2 cellular contexts compared by ENCODE assay signal in the genomic region with DNA sequence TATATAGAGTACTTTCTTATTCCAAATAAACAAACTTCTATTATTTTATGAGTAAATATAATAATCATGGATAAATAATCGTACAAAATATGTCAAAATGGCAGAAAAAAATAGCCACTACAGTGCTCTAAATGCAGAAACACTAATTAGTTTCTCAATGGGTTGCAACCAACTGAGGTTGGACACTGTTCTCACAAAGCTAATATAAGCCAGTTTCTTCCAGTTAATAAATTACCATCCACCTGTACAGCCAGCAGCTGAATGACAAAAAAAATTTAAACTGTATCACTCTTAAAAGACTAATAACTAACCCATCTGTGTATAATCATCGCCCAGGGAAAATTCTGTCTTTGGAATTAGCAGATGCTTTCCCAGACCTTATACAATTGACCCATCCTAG.
TF ChIP-seq lines count a peak whose summit lies in the region.

No MANE protein-coding gene starts in this region.

TF ChIP-seq in HepG2, 621 proteins besides CTCF, POLR2A, EP300 and RAD21 (continues in another document):
- TF ChIP-seq RBM39 (IDR thresholded peaks at IDR 0.05; ENCODE audit: low read depth, low read length, poor library complexity, severe bottlenecking) (no peak), KLF15 (CRISPR knock-in tag; IDR thresholded peaks at IDR 0.05; ENCODE audit: borderline replicate concordance) (no peak), ZNF30 (CRISPR knock-in tag; IDR thresholded peaks at IDR 0.05) (no peak), PHF21A (CRISPR knock-in tag; IDR thresholded peaks at IDR 0.05) (no peak), REST (IDR thresholded peaks at IDR 0.05; ENCODE audit: borderline replicate concordance in 1 of 2, low read depth in 1 of 2, low read length in 2 of 2) (no peak), ZSCAN22 (CRISPR knock-in tag; IDR thresholded peaks at IDR 0.05) (no peak), ZBTB37 (CRISPR knock-in tag; IDR thresholded peaks at IDR 0.05) (no peak), FOXJ3 (CRISPR knock-in tag; IDR thresholded peaks at IDR 0.05; ENCODE audit: borderline replicate concordance) (no peak), ZMYM4 (CRISPR knock-in tag; IDR thresholded peaks at IDR 0.05) (no peak), HMGA1 (CRISPR knock-in tag; conservative IDR thresholded peaks at IDR 0.05) (no peak), NFE2L2 (IDR thresholded peaks at IDR 0.05; ENCODE audit: low read length) (no peak), KDM5A (IDR thresholded peaks at IDR 0.05; ENCODE audit: borderline replicate concordance, low read length) (no peak), FIP1L1 (IDR thresholded peaks at IDR 0.05; ENCODE audit: borderline replicate concordance, insufficient read depth, low read depth, low read length) (no peak), ZNF367 (CRISPR knock-in tag; IDR thresholded peaks at IDR 0.05; ENCODE audit: borderline replicate concordance) (no peak), ZNF772 (CRISPR knock-in tag; IDR thresholded peaks at IDR 0.05) (no peak)
- TF ChIP-seq, protein P1, sequence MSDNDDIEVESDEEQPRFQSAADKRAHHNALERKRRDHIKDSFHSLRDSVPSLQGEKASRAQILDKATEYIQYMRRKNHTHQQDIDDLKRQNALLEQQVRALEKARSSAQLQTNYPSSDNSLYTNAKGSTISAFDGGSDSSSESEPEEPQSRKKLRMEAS (IDR thresholded peaks at IDR 0.05) = no peak
- TF ChIP-seq, protein P2, sequence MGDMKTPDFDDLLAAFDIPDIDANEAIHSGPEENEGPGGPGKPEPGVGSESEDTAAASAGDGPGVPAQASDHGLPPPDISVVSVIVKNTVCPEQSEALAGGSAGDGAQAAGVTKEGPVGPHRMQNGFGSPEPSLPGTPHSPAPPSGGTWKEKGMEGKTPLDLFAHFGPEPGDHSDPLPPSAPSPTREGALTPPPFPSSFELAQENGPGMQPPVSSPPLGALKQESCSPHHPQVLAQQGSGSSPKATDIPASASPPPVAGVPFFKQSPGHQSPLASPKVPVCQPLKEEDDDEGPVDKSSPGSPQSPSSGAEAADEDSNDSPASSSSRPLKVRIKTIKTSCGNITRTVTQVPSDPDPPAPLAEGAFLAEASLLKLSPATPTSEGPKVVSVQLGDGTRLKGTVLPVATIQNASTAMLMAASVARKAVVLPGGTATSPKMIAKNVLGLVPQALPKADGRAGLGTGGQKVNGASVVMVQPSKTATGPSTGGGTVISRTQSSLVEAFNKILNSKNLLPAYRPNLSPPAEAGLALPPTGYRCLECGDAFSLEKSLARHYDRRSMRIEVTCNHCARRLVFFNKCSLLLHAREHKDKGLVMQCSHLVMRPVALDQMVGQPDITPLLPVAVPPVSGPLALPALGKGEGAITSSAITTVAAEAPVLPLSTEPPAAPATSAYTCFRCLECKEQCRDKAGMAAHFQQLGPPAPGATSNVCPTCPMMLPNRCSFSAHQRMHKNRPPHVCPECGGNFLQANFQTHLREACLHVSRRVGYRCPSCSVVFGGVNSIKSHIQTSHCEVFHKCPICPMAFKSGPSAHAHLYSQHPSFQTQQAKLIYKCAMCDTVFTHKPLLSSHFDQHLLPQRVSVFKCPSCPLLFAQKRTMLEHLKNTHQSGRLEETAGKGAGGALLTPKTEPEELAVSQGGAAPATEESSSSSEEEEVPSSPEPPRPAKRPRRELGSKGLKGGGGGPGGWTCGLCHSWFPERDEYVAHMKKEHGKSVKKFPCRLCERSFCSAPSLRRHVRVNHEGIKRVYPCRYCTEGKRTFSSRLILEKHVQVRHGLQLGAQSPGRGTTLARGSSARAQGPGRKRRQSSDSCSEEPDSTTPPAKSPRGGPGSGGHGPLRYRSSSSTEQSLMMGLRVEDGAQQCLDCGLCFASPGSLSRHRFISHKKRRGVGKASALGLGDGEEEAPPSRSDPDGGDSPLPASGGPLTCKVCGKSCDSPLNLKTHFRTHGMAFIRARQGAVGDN (CRISPR knock-in tag; IDR thresholded peaks at IDR 0.05) = no peak

TF ChIP-seq in IMR-90, 13 proteins besides CTCF, POLR2A, EP300 and RAD21:
- TF ChIP-seq MAZ (IDR thresholded peaks at IDR 0.05; ENCODE audit: borderline replicate concordance, low read depth, low read length) (no peak), CEBPB (IDR thresholded peaks at IDR 0.05; ENCODE audit: low read depth, low read length) (no peak), RCOR1 (IDR thresholded peaks at IDR 0.05; ENCODE audit: insufficient replicate concordance, low read length) (no peak), SMC3 (IDR thresholded peaks at IDR 0.05; ENCODE audit: low read depth, low read length) (no peak), NFE2L2 (IDR thresholded peaks at IDR 0.05; ENCODE audit: low read depth, low read length) (no peak), BHLHE40 (IDR thresholded peaks at IDR 0.05; ENCODE audit: low read depth, low read length) (no peak), MXI1 (IDR thresholded peaks at IDR 0.05; ENCODE audit: borderline replicate concordance, low read depth, low read length) (no peak), FOS (IDR thresholded peaks at IDR 0.05; ENCODE audit: low read depth, low read length) (no peak), MAFK (IDR thresholded peaks at IDR 0.05; ENCODE audit: low read depth, low read length) (no peak), RFX5 (IDR thresholded peaks at IDR 0.05; ENCODE audit: low read depth, low read length) (no peak), ELK1 (IDR thresholded peaks at IDR 0.05; ENCODE audit: borderline replicate concordance, low read depth, low read length) (no peak), CHD1 (IDR thresholded peaks at IDR 0.05; ENCODE audit: low read depth, low read length) (no peak)
- TF ChIP-seq, protein P3, sequence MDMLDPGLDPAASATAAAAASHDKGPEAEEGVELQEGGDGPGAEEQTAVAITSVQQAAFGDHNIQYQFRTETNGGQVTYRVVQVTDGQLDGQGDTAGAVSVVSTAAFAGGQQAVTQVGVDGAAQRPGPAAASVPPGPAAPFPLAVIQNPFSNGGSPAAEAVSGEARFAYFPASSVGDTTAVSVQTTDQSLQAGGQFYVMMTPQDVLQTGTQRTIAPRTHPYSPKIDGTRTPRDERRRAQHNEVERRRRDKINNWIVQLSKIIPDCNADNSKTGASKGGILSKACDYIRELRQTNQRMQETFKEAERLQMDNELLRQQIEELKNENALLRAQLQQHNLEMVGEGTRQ (IDR thresholded peaks at IDR 0.05; ENCODE audit: low read depth, low read length) = no peak
